Comparison of ENCODE assay signal across 1 cellular context in genomic region chr6:142377112-142377848, GRCh38.
A peak's percentile ranks its signal among the peaks of the same experiment; 100 is the strongest.
TF ChIP-seq lines count a peak whose summit lies in the region.

No MANE protein-coding gene starts in this region.

TF ChIP-seq in HepG2, 621 proteins besides CTCF, POLR2A, EP300 and RAD21 (continued from another document and continues in another):
- TF ChIP-seq SOX6 (IDR thresholded peaks at IDR 0.05) (no peak), SOX6 (CRISPR knock-in tag; IDR thresholded peaks at IDR 0.05) (peak; percentile 58), ZNF550 (CRISPR knock-in tag; IDR thresholded peaks at IDR 0.05; ENCODE audit: borderline replicate concordance) (no peak), ZNF564 (CRISPR knock-in tag; IDR thresholded peaks at IDR 0.05) (no peak), SNAPC2 (CRISPR knock-in tag; IDR thresholded peaks at IDR 0.05) (no peak), AKAP8 (CRISPR knock-in tag; IDR thresholded peaks at IDR 0.05) (no peak), FOXP4 (CRISPR knock-in tag; IDR thresholded peaks at IDR 0.05) (peak; percentile 58; the same call in 1 of the 2 replicates), AHDC1 (CRISPR knock-in tag; IDR thresholded peaks at IDR 0.05; ENCODE audit: borderline replicate concordance) (no peak), KAT2B (IDR thresholded peaks at IDR 0.05; ENCODE audit: borderline replicate concordance, low read depth, low read length) (no peak), PHF20 (CRISPR knock-in tag; IDR thresholded peaks at IDR 0.05) (no peak), ATF2 (CRISPR knock-in tag; IDR thresholded peaks at IDR 0.05) (no peak), ZNF121 (CRISPR knock-in tag; IDR thresholded peaks at IDR 0.05) (no peak), ZNF646 (CRISPR knock-in tag; IDR thresholded peaks at IDR 0.05) (no peak), CEBPB (IDR thresholded peaks at IDR 0.05; ENCODE audit: borderline replicate concordance, low read depth, low read length) (no peak), PATZ1 (CRISPR knock-in tag; IDR thresholded peaks at IDR 0.05) (peak; percentile 51; the same call in 1 of the 2 replicates), HOXA7 (CRISPR knock-in tag; IDR thresholded peaks at IDR 0.05) (no peak), ZNF713 (CRISPR knock-in tag; IDR thresholded peaks at IDR 0.05) (no peak), CENPX (CRISPR knock-in tag; IDR thresholded peaks at IDR 0.05) (no peak), ZNF773 (CRISPR knock-in tag; IDR thresholded peaks at IDR 0.05; ENCODE audit: borderline replicate concordance) (no peak), ZNF580 (CRISPR knock-in tag; IDR thresholded peaks at IDR 0.05; ENCODE audit: borderline replicate concordance, low read depth) (no peak), ZNF337 (CRISPR knock-in tag; IDR thresholded peaks at IDR 0.05; ENCODE audit: borderline replicate concordance, low read depth) (no peak), ZNF574 (CRISPR knock-in tag; IDR thresholded peaks at IDR 0.05) (peak; percentile 44; the same call in 1 of the 2 replicates), RARA (CRISPR knock-in tag; IDR thresholded peaks at IDR 0.05) (no peak), ARNTL (CRISPR knock-in tag; IDR thresholded peaks at IDR 0.05) (no peak), KLF11 (CRISPR knock-in tag; IDR thresholded peaks at IDR 0.05) (peak; percentile 23; the same call in 1 of the 2 replicates), TRAFD1 (CRISPR knock-in tag; IDR thresholded peaks at IDR 0.05; ENCODE audit: borderline replicate concordance) (no peak), THAP8 (CRISPR knock-in tag; IDR thresholded peaks at IDR 0.05; ENCODE audit: borderline replicate concordance) (no peak), NBN (conservative IDR thresholded peaks at IDR 0.05) (no peak), MEIS1 (CRISPR knock-in tag; IDR thresholded peaks at IDR 0.05; ENCODE audit: borderline replicate concordance) (no peak), ZNF709 (CRISPR knock-in tag; IDR thresholded peaks at IDR 0.05) (no peak), BORCS8-MEF2B (CRISPR knock-in tag; IDR thresholded peaks at IDR 0.05) (no peak), TERF1 (CRISPR knock-in tag; IDR thresholded peaks at IDR 0.05) (no peak)
